In genomic region chr7:142607351-142607750, GRCh38 we compare ENCODE assay signal across 19 cellular contexts.
DNase-seq lines count a peak whose midpoint lies in the region; ATAC-seq, FAIRE-seq and TF ChIP-seq lines count a peak whose summit lies in the region.
"Had no signal": no experiment of that assay in that cellular context is flagged by ENCODE, and none has a peak within 500 bp of the region (broad histone marks: within the 10 kb centered on the region; RNA-seq: fewer than 3 reads in every experiment).

No MANE protein-coding gene starts in this region.

- no peaks in the 10 kb centered on the region for H3K36me3 ChIP-seq in RWPE2 (ENCODE audit: low read depth)
- no peaks in the 10 kb centered on the region for H3K36me3 ChIP-seq in kidney (ENCODE audit: control insufficient read depth in 1 of 2, insufficient read depth in 2 of 2, low read length in 2 of 2)

- H3K27me3 ChIP-seq in RWPE2 (ENCODE audit: insufficient read depth, poor library complexity, severe bottlenecking), result no peaks in the 10 kb centered on the region

- H3K9me3 ChIP-seq in RWPE2 (ENCODE audit: severe bottlenecking) (no peaks in the 10 kb centered on the region), kidney (ENCODE audit: control insufficient read depth in 1 of 2, low read length in 2 of 2) (no peaks in the 10 kb centered on the region)

- H3K36me3 Mint-ChIP-seq in activated naive CD8-positive, alpha-beta T cell, result peaks cover 3% of the 10 kb centered on the region
- no peaks in the 10 kb centered on the region for H3K36me3 Mint-ChIP-seq in activated naive CD8-positive, alpha-beta T cell treated with anti-CD3 and anti-CD28 coated beads for 36 hours
- H3K36me3 Mint-ChIP-seq: CD8-positive, alpha-beta T cell had no signal

- peaks cover 2% of the 10 kb centered on the region for H3K4me1 ChIP-seq in RWPE2 (ENCODE audit: insufficient read depth, poor library complexity, severe bottlenecking)
- H3K4me1 ChIP-seq in kidney (ENCODE audit: control insufficient read depth in 1 of 2, insufficient read depth in 1 of 2, low read depth in 1 of 2, low read length in 2 of 2), result no peaks in the 10 kb centered on the region

- no peaks in the 10 kb centered on the region for H3K9me3 Mint-ChIP-seq in activated naive CD8-positive, alpha-beta T cell (ENCODE audit: low read depth)
- H3K9me3 Mint-ChIP-seq in activated naive CD8-positive, alpha-beta T cell treated with anti-CD3 and anti-CD28 coated beads for 36 hours, result no peaks in the 10 kb centered on the region
- H3K9me3 Mint-ChIP-seq: CD8-positive, alpha-beta T cell had no signal

- FAIRE-seq in kidney (lab: Jason Lieb, UNC), result no peak
- FAIRE-seq: H1 had no signal

- peaks cover 5% of the 10 kb centered on the region for H3K27me3 Mint-ChIP-seq in activated naive CD8-positive, alpha-beta T cell
- H3K27me3 Mint-ChIP-seq in activated naive CD8-positive, alpha-beta T cell treated with anti-CD3 and anti-CD28 coated beads for 36 hours, result no peaks in the 10 kb centered on the region

- H3K9ac ChIP-seq in kidney (ENCODE audit: low read length in 2 of 2), result no peak overlapping the region

- TF ChIP-seq CTCF in RWPE2 (IDR thresholded peaks at IDR 0.05; ENCODE audit: poor library complexity, severe bottlenecking) (no peak), kidney (IDR thresholded peaks at IDR 0.05; ENCODE audit: borderline replicate concordance, extremely low read depth, insufficient read depth) (no peak)

- intact Hi-C loops in posterior vena cava (cut with DNase I), result no loop called here
- intact Hi-C loops in kidney (cut with DNase I), result no loop called here

- 0 out of 3 replicates have a peak, but pooled peaks have one; percentile 21 for ATAC-seq in RWPE2 (ENCODE audit: low read depth)
- ATAC-seq in GM19324 (IDR thresholded peaks at IDR 0.05; ENCODE audit: low FRiP score, unreplicated experiment), result no peak
- ATAC-seq: CD8-positive, alpha-beta T cell; SK-N-SH treated with all-trans-retinoic acid at 6 μM for 48 hours had no signal

- H3K27ac ChIP-seq in RWPE2 (ENCODE audit: poor library complexity, severe bottlenecking) (no peak overlapping the region), kidney (ENCODE audit: low read depth in 2 of 2, low read length in 2 of 2) (no peak overlapping the region)

- peaks cover 8% of the 10 kb centered on the region for H3K4me1 Mint-ChIP-seq in activated naive CD8-positive, alpha-beta T cell (ENCODE audit: low read depth)
- H3K4me1 Mint-ChIP-seq in activated naive CD8-positive, alpha-beta T cell treated with anti-CD3 and anti-CD28 coated beads for 36 hours, result peaks cover 7% of the 10 kb centered on the region

- H3K27ac Mint-ChIP-seq in activated naive CD8-positive, alpha-beta T cell, result peak overlapping the region; percentile 34
- no peak overlapping the region for H3K27ac Mint-ChIP-seq in activated naive CD8-positive, alpha-beta T cell treated with anti-CD3 and anti-CD28 coated beads for 36 hours
- H3K27ac Mint-ChIP-seq: CD8-positive, alpha-beta T cell had no signal

- H3K4me3 Mint-ChIP-seq in activated naive CD8-positive, alpha-beta T cell, result no peak overlapping the region
- H3K4me3 Mint-ChIP-seq in activated naive CD8-positive, alpha-beta T cell treated with anti-CD3 and anti-CD28 coated beads for 36 hours, result no peak overlapping the region
- H3K4me3 Mint-ChIP-seq: CD8-positive, alpha-beta T cell had no signal

- no peak overlapping the region for H3K4me3 ChIP-seq in RWPE2 (ENCODE audit: severe bottlenecking)
- no peak overlapping the region for H3K4me3 ChIP-seq in kidney (ENCODE audit: low read length in 2 of 2)

- DNase-seq in activated naive CD8-positive, alpha-beta T cell treated with anti-CD3 and anti-CD28 coated beads for 36 hours, result no peak
- DNase-seq in ELR (ENCODE audit: low read depth) (peak; percentile 36), RWPE2 (ENCODE audit: low spot score) (no peak), posterior vena cava (ENCODE audit: low spot score) (no peak), kidney (no peak)
- DNase-seq: Calu3; CD8-positive, alpha-beta T cell; DMS153; GDM1; KBM-7; NCI-H1417; NCI-H1694 treated with DMSO at 0.1 percent for 48 hours; NCI-H2081 treated with DMSO at 0.1 percent for 48 hours; NCI-H446 treated with DMSO at 0.1 percent for 48 hours; NCI-H69 had no signal
